ENCODE assay signal across 15 cellular contexts in the genomic region with DNA sequence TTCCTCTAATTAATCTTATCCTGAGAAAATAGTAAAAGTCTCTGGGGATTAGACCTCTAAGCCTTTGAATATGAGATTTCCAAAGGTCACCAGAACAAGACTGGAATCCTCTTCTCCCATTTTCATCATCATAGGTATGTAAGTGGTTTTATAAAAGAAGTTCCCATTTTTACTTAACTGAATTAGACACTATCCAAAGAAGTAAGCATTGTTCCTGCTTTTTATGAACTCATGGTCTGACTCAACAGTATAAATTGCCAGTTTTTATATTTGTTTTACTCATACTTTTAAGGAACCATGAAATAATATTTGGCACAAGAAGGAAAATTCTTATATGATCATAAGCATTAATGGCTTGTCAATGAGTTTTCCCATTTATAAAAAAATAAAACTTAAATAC.
"Had no signal": no experiment of that assay in that cellular context is flagged by ENCODE, and none has a peak within 500 bp of the region (broad histone marks: within the 10 kb centered on the region; RNA-seq: fewer than 3 reads in every experiment).

No MANE protein-coding gene starts in this region.

- H3K27ac ChIP-seq: heart right ventricle, left lung, prostate gland, suprapubic skin, upper lobe of left lung had no signal

- H3K9me3 ChIP-seq: prostate gland, suprapubic skin had no signal

- H3K4me1 ChIP-seq: heart right ventricle, left lung, prostate gland, suprapubic skin, upper lobe of left lung had no signal

- H3K36me3 ChIP-seq: heart right ventricle, left lung, prostate gland, suprapubic skin, upper lobe of left lung had no signal

- DNase-seq: activated B cell treated with CpG ODN at 0.5 μM for 24 hours; activated CD4-positive, alpha-beta T cell treated with anti-CD3 and anti-CD28 coated beads, Interleukin-2, amount 50 U/mL, for 1 hour; activated naive CD4-positive, alpha-beta T cell treated with anti-CD3 and anti-CD28 coated beads, Interleukin-2, amount 50 U/mL, for 16 hours; amniotic stem cell; endodermal cell; heart right ventricle; left lung; natural killer cell; nucleus accumbens; stimulated activated CD4-positive, alpha-beta T cell treated with anti-CD3 and anti-CD28 coated beads, Interleukin-12 subunit alpha, Interleukin-12 subunit beta, amount 100 ng/mL, for 4 hours; stimulated activated naive CD4-positive, alpha-beta T cell treated with Interleukin-2 at 50 U/mL for 16 hours; T-helper 2 cell; upper lobe of left lung had no signal

- H3K27me3 ChIP-seq: heart right ventricle, left lung, suprapubic skin, upper lobe of left lung had no signal

- H3K4me3 ChIP-seq: heart right ventricle, left lung, prostate gland, suprapubic skin, upper lobe of left lung had no signal
